12 cellular contexts compared by ENCODE assay signal in genomic region chr1:212237651-212238050, GRCh38. TPM values are rescaled to one million over a fixed set of nuclear protein-coding genes. Genes with fewer than 3 reads are reported as not detected.
DNase-seq lines count a peak whose midpoint lies in the region; ATAC-seq, FAIRE-seq and TF ChIP-seq lines count a peak whose summit lies in the region.
"Had no signal": no experiment of that assay in that cellular context is flagged by ENCODE, and none has a peak within 500 bp of the region (broad histone marks: within the 10 kb centered on the region; RNA-seq: fewer than 3 reads in every experiment).

No MANE protein-coding gene starts in this region.

- H3K27me3 ChIP-seq in right atrium auricular region = no peaks in the 10 kb centered on the region
- H3K27me3 ChIP-seq: cardiac muscle cell had no signal

- peak; percentile 77 for ATAC-seq in HG02870 (IDR thresholded peaks at IDR 0.05; ENCODE audit: unreplicated experiment)
- ATAC-seq in stimulated activated naive CD8-positive, alpha-beta T cell treated with anti-CD3 and anti-CD28 coated beads, Interleukin-15, amount 100 ng/mL, for 72 hours = peak; percentile 96
- ATAC-seq in SK-N-SH treated with all-trans-retinoic acid at 6 μM for 48 hours = no peak

- peaks cover 7% of the 10 kb centered on the region for H3K27me3 Mint-ChIP-seq in activated naive CD4-positive, alpha-beta T cell treated with anti-CD3 and anti-CD28 coated beads for 36 hours (ENCODE audit: low read depth)
- H3K27me3 Mint-ChIP-seq in activated naive CD4-positive, alpha-beta T cell treated with anti-CD3 and anti-CD28 coated beads, Interleukin-2, amount 10 ng/mL, durations not matched to agents 7 days and 5 days = peaks cover 41% of the 10 kb centered on the region
- peaks cover 14% of the 10 kb centered on the region for H3K27me3 Mint-ChIP-seq in stimulated activated naive CD8-positive, alpha-beta T cell treated with anti-CD3 and anti-CD28 coated beads, Interleukin-15, amount 100 ng/mL, for 72 hours
- H3K27me3 Mint-ChIP-seq: memory B cell had no signal

- no peak for TF ChIP-seq CTCF in right atrium auricular region (IDR thresholded peaks at IDR 0.05)

- H3K4me1 ChIP-seq in right atrium auricular region = peaks cover 2 to 57% of the 10 kb centered on the region in 2 donors

- no peaks in the 10 kb centered on the region for H3K9me3 Mint-ChIP-seq in activated naive CD4-positive, alpha-beta T cell treated with anti-CD3 and anti-CD28 coated beads for 36 hours
- no peaks in the 10 kb centered on the region for H3K9me3 Mint-ChIP-seq in activated naive CD4-positive, alpha-beta T cell treated with anti-CD3 and anti-CD28 coated beads, Interleukin-2, amount 10 ng/mL, durations not matched to agents 7 days and 5 days
- no peaks in the 10 kb centered on the region for H3K9me3 Mint-ChIP-seq in stimulated activated naive CD8-positive, alpha-beta T cell treated with anti-CD3 and anti-CD28 coated beads, Interleukin-15, amount 100 ng/mL, for 72 hours
- H3K9me3 Mint-ChIP-seq: memory B cell had no signal

- no peaks in the 10 kb centered on the region for H3K9me3 ChIP-seq in right atrium auricular region

- no peak overlapping the region for H3K4me3 Mint-ChIP-seq in activated naive CD4-positive, alpha-beta T cell treated with anti-CD3 and anti-CD28 coated beads for 36 hours
- H3K4me3 Mint-ChIP-seq in activated naive CD4-positive, alpha-beta T cell treated with anti-CD3 and anti-CD28 coated beads, Interleukin-2, amount 10 ng/mL, durations not matched to agents 7 days and 5 days = no peak overlapping the region
- no peak overlapping the region for H3K4me3 Mint-ChIP-seq in stimulated activated naive CD8-positive, alpha-beta T cell treated with anti-CD3 and anti-CD28 coated beads, Interleukin-15, amount 100 ng/mL, for 72 hours
- H3K4me3 Mint-ChIP-seq: B cell, memory B cell had no signal

- H3K4me1 Mint-ChIP-seq in activated naive CD4-positive, alpha-beta T cell treated with anti-CD3 and anti-CD28 coated beads for 36 hours (ENCODE audit: low read depth) = peaks cover 16% of the 10 kb centered on the region
- peaks cover 44% of the 10 kb centered on the region for H3K4me1 Mint-ChIP-seq in activated naive CD4-positive, alpha-beta T cell treated with anti-CD3 and anti-CD28 coated beads, Interleukin-2, amount 10 ng/mL, durations not matched to agents 7 days and 5 days
- peaks cover 45% of the 10 kb centered on the region for H3K4me1 Mint-ChIP-seq in stimulated activated naive CD8-positive, alpha-beta T cell treated with anti-CD3 and anti-CD28 coated beads, Interleukin-15, amount 100 ng/mL, for 72 hours
- H3K4me1 Mint-ChIP-seq: B cell, memory B cell had no signal

- peak; percentile 37 for DNase-seq in activated naive CD4-positive, alpha-beta T cell treated with anti-CD3 and anti-CD28 coated beads for 36 hours
- no peak for DNase-seq in activated naive CD4-positive, alpha-beta T cell treated with anti-CD3 and anti-CD28 coated beads, Interleukin-2, amount 10 ng/mL, durations not matched to agents 7 days and 5 days
- peak; percentile 79 for DNase-seq in RCC 7860 (ENCODE audit: low spot score)
- peak in 1 of 2 donors; percentile 50 for DNase-seq in stimulated activated naive CD8-positive, alpha-beta T cell treated with anti-CD3 and anti-CD28 coated beads, Interleukin-15, amount 100 ng/mL, for 72 hours
- DNase-seq in activated gamma-delta T cell treated with Interleukin-2 at 50 U/mL for 16 hours = no peak
- DNase-seq in right atrium auricular region (ENCODE audit: low spot score) = no peak
- DNase-seq: SW 1271 had no signal

- no peak overlapping the region for H3K4me3 ChIP-seq in right atrium auricular region
- H3K4me3 ChIP-seq: cardiac muscle cell had no signal

- H3K36me3 Mint-ChIP-seq in activated naive CD4-positive, alpha-beta T cell treated with anti-CD3 and anti-CD28 coated beads for 36 hours (ENCODE audit: low read depth) = no peaks in the 10 kb centered on the region
- H3K36me3 Mint-ChIP-seq in activated naive CD4-positive, alpha-beta T cell treated with anti-CD3 and anti-CD28 coated beads, Interleukin-2, amount 10 ng/mL, durations not matched to agents 7 days and 5 days = no peaks in the 10 kb centered on the region
- H3K36me3 Mint-ChIP-seq: memory B cell had no signal

- intact Hi-C loops in activated naive CD4-positive, alpha-beta T cell treated with anti-CD3 and anti-CD28 coated beads for 36 hours (cut with micrococcal nuclease) = no loop called here

- CTCF ChIA-PET in activated naive CD4-positive, alpha-beta T cell treated with anti-CD3 and anti-CD28 coated beads for 36 hours (lab: Charles Lee) = no interaction called here
- CTCF ChIA-PET in activated naive CD4-positive, alpha-beta T cell treated with anti-CD3 and anti-CD28 coated beads, Interleukin-2, amount 10 ng/mL, durations not matched to agents 7 days and 5 days (lab: Charles Lee) = interaction anchor here (0.9 kb wide), 1 partner anchor 79 kb away, joined by 3 read pairs; no protein-coding TSS in a partner anchor

- no peak overlapping the region for H3K27ac ChIP-seq in right atrium auricular region

- FAIRE-seq in RCC 7860 (lab: Jason Lieb, UNC) = peak; percentile 92

- no peaks in the 10 kb centered on the region for H3K36me3 ChIP-seq in right atrium auricular region
- H3K36me3 ChIP-seq: cardiac muscle cell had no signal

- H3K27ac Mint-ChIP-seq in activated naive CD4-positive, alpha-beta T cell treated with anti-CD3 and anti-CD28 coated beads for 36 hours = no peak overlapping the region
- H3K27ac Mint-ChIP-seq in activated naive CD4-positive, alpha-beta T cell treated with anti-CD3 and anti-CD28 coated beads, Interleukin-2, amount 10 ng/mL, durations not matched to agents 7 days and 5 days = no peak overlapping the region
- no peak overlapping the region for H3K27ac Mint-ChIP-seq in stimulated activated naive CD8-positive, alpha-beta T cell treated with anti-CD3 and anti-CD28 coated beads, Interleukin-15, amount 100 ng/mL, for 72 hours
- H3K27ac Mint-ChIP-seq: B cell, memory B cell had no signal

TF ChIP-seq in SK-N-SH treated with all-trans-retinoic acid at 6 μM for 48 hours, 23 proteins besides CTCF, POLR2A, EP300 and RAD21:
- TF ChIP-seq POU6F1 (CRISPR knock-in tag; IDR thresholded peaks at IDR 0.05; ENCODE audit: borderline replicate concordance, low read depth) (no peak), CSRNP3 (CRISPR knock-in tag; IDR thresholded peaks at IDR 0.05) (no peak), CSDC2 (CRISPR knock-in tag; IDR thresholded peaks at IDR 0.05) (no peak), PPARA (CRISPR knock-in tag; IDR thresholded peaks at IDR 0.05; ENCODE audit: borderline replicate concordance) (no peak), ISL1 (CRISPR knock-in tag; IDR thresholded peaks at IDR 0.05) (no peak), TCF4 (CRISPR knock-in tag; IDR thresholded peaks at IDR 0.05; ENCODE audit: borderline replicate concordance) (no peak)
TF ChIP-seq in SK-N-SH treated with all-trans-retinoic acid at 6 μM for 48 hours: peak in this region for 0.

RNA-seq across cellular contexts. Expression of gene PPP2R5A, which starts 47.6 kb away (rescaled TPM):
- total RNA-seq in activated naive CD4-positive, alpha-beta T cell treated with anti-CD3 and anti-CD28 coated beads for 36 hours = 10 to 100 TPM; 30.6 to 31.4 TPM
- 10 to 100 TPM; 48.8 to 81.5 TPM for total RNA-seq in right atrium auricular region

Comparison
In these comparisons a context has a peak if more than half of its experiments do, and no peak if none do; other contexts are left out.
1. DNase-seq: peak in activated naive CD4-positive, alpha-beta T cell treated with anti-CD3 and anti-CD28 coated beads for 36 hours (single experiment) and RCC 7860 (single experiment); none in activated naive CD4-positive, alpha-beta T cell treated with anti-CD3 and anti-CD28 coated beads, Interleukin-2, amount 10 ng/mL, durations not matched to agents 7 days and 5 days (single experiment), activated gamma-delta T cell treated with Interleukin-2 at 50 U/mL for 16 hours (single experiment) and right atrium auricular region (single experiment).